ENCODE assay signal across 1 cellular context in genomic region chr19:18194554-18195238, GRCh38.
TF ChIP-seq lines count a peak whose summit lies in the region.

No MANE protein-coding gene starts in this region.

TF ChIP-seq in A549, 52 proteins besides CTCF, POLR2A, EP300 and RAD21 (continued from another document):
- no peak for TF ChIP-seq CBX2 (IDR thresholded peaks at IDR 0.05; ENCODE audit: borderline replicate concordance, low read depth)
